Comparison of ENCODE assay signal across 8 cellular contexts in genomic region chr11:7520981-7521487, GRCh38. TPM values are rescaled to one million over a fixed set of nuclear protein-coding genes. Genes with fewer than 3 reads are reported as not detected.
DNase-seq lines count a peak whose midpoint lies in the region; ATAC-seq, FAIRE-seq and TF ChIP-seq lines count a peak whose summit lies in the region.

No MANE protein-coding gene starts in this region.

- H3K27me3 ChIP-seq in MM.1S (replicated peaks; ENCODE audit: insufficient read depth, low read length): no peaks in the 10 kb centered on the region

- no peaks in the 10 kb centered on the region for H3K9me2 ChIP-seq in MM.1S (replicated peaks; ENCODE audit: insufficient read depth, low read length)

- peaks cover 36% of the 10 kb centered on the region for H3K4me1 ChIP-seq in MM.1S (ENCODE audit: low read length)

- no peak for DNase-seq in GM18507 (ENCODE audit: extremely low spot score, insufficient read length, low read depth)
- DNase-seq in MM.1S: peak; percentile 76
- DNase-seq in medulla oblongata (ENCODE audit: extremely low spot score): peak; percentile 62
- no peak for DNase-seq in cerebellum (ENCODE audit: low spot score)
- no peak for DNase-seq in activated T-cell treated with anti-CD3 and anti-CD28 coated beads, Interleukin-2, amount 50 U/mL, for 48 hours
- DNase-seq in left lobe of liver (ENCODE audit: low spot score): no peak
- DNase-seq in cortex of kidney (lab: John Stamatoyannopoulos, UW): no peak

- no peak for TF ChIP-seq CTCF in MM.1S (IDR thresholded peaks at IDR 0.05; ENCODE audit: low read length)

- H3K79me2 ChIP-seq in MM.1S (ENCODE audit: low read length): peaks cover 47% of the 10 kb centered on the region

- H3K36me3 ChIP-seq in MM.1S (replicated peaks; ENCODE audit: insufficient read depth, low read length): no peaks in the 10 kb centered on the region

- H3K9ac ChIP-seq in MM.1S (ENCODE audit: low read length): no peak overlapping the region; the same call in 1 of the 2 replicates

- H3K4me2 ChIP-seq in MM.1S (ENCODE audit: low read depth, low read length): peak overlapping the region; percentile 46

- FAIRE-seq in GM18507 (lab: Jason Lieb, UNC): peak; percentile 89

- H2AFZ ChIP-seq in MM.1S (ENCODE audit: low read length): no peak overlapping the region

- no peaks in the 10 kb centered on the region for H3K9me3 ChIP-seq in MM.1S (replicated peaks; ENCODE audit: insufficient read depth, low read length)

- no peaks in the 10 kb centered on the region for H4K20me1 ChIP-seq in MM.1S (ENCODE audit: insufficient read depth, low read length)

- H3K4me3 ChIP-seq in MM.1S (ENCODE audit: low read length): no peak overlapping the region

- peak overlapping the region; percentile 75 for H3K27ac ChIP-seq in MM.1S (ENCODE audit: low read length)

- ATAC-seq in GM21723 (IDR thresholded peaks at IDR 0.05; ENCODE audit: unreplicated experiment) (peak; percentile 81), left lobe of liver (no peak)

- H3F3A ChIP-seq in MM.1S (ENCODE audit: insufficient read depth, low read length): peaks cover 14% of the 10 kb centered on the region

RNA-seq across cellular contexts. Expression of gene PPFIBP2, which starts 7.2 kb away (rescaled TPM):
- total RNA-seq in cerebellum (7.0 TPM), left lobe of liver (25.2 TPM)

RNA-seq across cellular contexts. Expression of gene OLFML1, which starts 35.7 kb away (rescaled TPM):
- total RNA-seq in cerebellum: 2.9 TPM
- 2.2 TPM for total RNA-seq in left lobe of liver

Comparison
In these comparisons a context has a peak if more than half of its experiments do, and no peak if none do; other contexts are left out.
1. DNase-seq: peak in MM.1S (single experiment) and medulla oblongata (single experiment); none in GM18507 (single experiment), cerebellum (single experiment), activated T-cell treated with anti-CD3 and anti-CD28 coated beads, Interleukin-2, amount 50 U/mL, for 48 hours (0 of 2), left lobe of liver (single experiment) and cortex of kidney (single experiment).